10 cellular contexts compared by ENCODE assay signal in genomic region chr16:16120382-16121184, GRCh38.
A peak's percentile ranks its signal among the peaks of the same experiment; 100 is the strongest.
DNase-seq lines count a peak whose midpoint lies in the region; ATAC-seq, FAIRE-seq and TF ChIP-seq lines count a peak whose summit lies in the region.
"Had no signal": no experiment of that assay in that cellular context is flagged by ENCODE, and none has a peak within 500 bp of the region (broad histone marks: within the 10 kb centered on the region; RNA-seq: fewer than 3 reads in every experiment).

No MANE protein-coding gene starts in this region.

- no peak for TF ChIP-seq EP300 in transverse colon (IDR thresholded peaks at IDR 0.05; ENCODE audit: low read depth)

- H3K27me3 ChIP-seq in transverse colon, result no peaks in the 10 kb centered on the region

- H3K4me3 Mint-ChIP-seq in activated T-helper 17 cell treated with anti-CD3 and anti-CD28 coated beads, Interleukin-2, amount 50 U/mL, for 72 hours, result no peak overlapping the region

- H3K9ac ChIP-seq in kidney (ENCODE audit: low read length in 2 of 2), result no peak overlapping the region

- H3K9me3 ChIP-seq in kidney (ENCODE audit: control insufficient read depth in 1 of 2, low read length in 2 of 2), result peaks cover 0 to 3% of the 10 kb centered on the region in 2 donors
- H3K9me3 ChIP-seq in transverse colon, result no peaks in the 10 kb centered on the region

- H3K27ac ChIP-seq in kidney (ENCODE audit: low read depth in 2 of 2, low read length in 2 of 2), result peak overlapping the region; percentile 59 to 85
- peak overlapping the region; percentile 19 to 63 (median 54) for H3K27ac ChIP-seq in transverse colon

- TF ChIP-seq POLR2A in transverse colon (IDR thresholded peaks at IDR 0.05), result no peak

- FAIRE-seq in kidney (lab: Jason Lieb, UNC), result no peak

- H3K27me3 Mint-ChIP-seq in activated T-helper 17 cell treated with anti-CD3 and anti-CD28 coated beads, Interleukin-2, amount 50 U/mL, for 72 hours, result no peaks in the 10 kb centered on the region

- DNase-seq in NCI-H82 (lab: John Stamatoyannopoulos, UW) (peak; percentile 31), NCI-H82 treated with DMSO at 0.1 percent for 48 hours (lab: John Stamatoyannopoulos, UW; ENCODE audit: unreplicated experiment) (no peak), kidney (peak; percentile 85), transverse colon (peak; percentile 48), Kasumi-1 (lab: John Stamatoyannopoulos, UW) (no peak), GM13976 (ENCODE audit: low spot score) (no peak)
- DNase-seq: cortex of kidney, T-helper 9 cell had no signal

- H3K9me3 Mint-ChIP-seq in activated T-helper 17 cell treated with anti-CD3 and anti-CD28 coated beads, Interleukin-2, amount 50 U/mL, for 72 hours, result peaks cover 3% of the 10 kb centered on the region

- TF ChIP-seq CTCF in kidney (IDR thresholded peaks at IDR 0.05; ENCODE audit: borderline replicate concordance, extremely low read depth, insufficient read depth), result no peak
- TF ChIP-seq CTCF in transverse colon (IDR thresholded peaks at IDR 0.05), result no peak
- no peak for TF ChIP-seq CTCF in GM13976 (IDR thresholded peaks at IDR 0.05; ENCODE audit: borderline replicate concordance, control extremely low read depth, extremely low read depth, insufficient read depth, missing control alignments)

- H3K4me3 ChIP-seq in kidney (ENCODE audit: low read length in 2 of 2), result no peak overlapping the region
- no peak overlapping the region for H3K4me3 ChIP-seq in transverse colon

- WGBS in transverse colon (ENCODE audit: low coverage in 1 of 2), 2 donors, result 49 to 61% methylated on average over 2 to 17 of the region's 17 CpGs

- H3K36me3 Mint-ChIP-seq in activated T-helper 17 cell treated with anti-CD3 and anti-CD28 coated beads, Interleukin-2, amount 50 U/mL, for 72 hours (ENCODE audit: low read depth), result peaks cover 100% of the 10 kb centered on the region

- H3K4me1 ChIP-seq in kidney (ENCODE audit: control insufficient read depth in 1 of 2, insufficient read depth in 1 of 2, low read depth in 1 of 2, low read length in 2 of 2) (no peaks in the 10 kb centered on the region), transverse colon (peaks cover 0 to 10% (median 2%) of the 10 kb centered on the region in 4 donors)

- no peak for ATAC-seq in activated T-helper 17 cell treated with anti-CD3 and anti-CD28 coated beads, Interleukin-2, amount 50 U/mL, for 72 hours (replicated peaks)
- ATAC-seq in GM18909 (IDR thresholded peaks at IDR 0.05; ENCODE audit: poor library complexity, unreplicated experiment), result no peak

- peak overlapping the region; percentile 79 for H3K27ac Mint-ChIP-seq in activated T-helper 17 cell treated with anti-CD3 and anti-CD28 coated beads, Interleukin-2, amount 50 U/mL, for 72 hours

- H3K4me1 Mint-ChIP-seq in activated T-helper 17 cell treated with anti-CD3 and anti-CD28 coated beads, Interleukin-2, amount 50 U/mL, for 72 hours, result peaks cover 11% of the 10 kb centered on the region

- peaks cover 5 to 23% of the 10 kb centered on the region in 2 donors for H3K36me3 ChIP-seq in kidney (ENCODE audit: control insufficient read depth in 1 of 2, insufficient read depth in 2 of 2, low read length in 2 of 2)
- H3K36me3 ChIP-seq in transverse colon, result peaks cover 0 to 21% (median 6%) of the 10 kb centered on the region in 4 donors

- intact Hi-C loops in kidney (cut with DNase I) (loop anchor here (10.0 kb wide), 1 partner anchor 356 kb away; no protein-coding TSS in a partner anchor), transverse colon (cut with DNase I; ENCODE audit: low total_unique reads) (loop anchor here (10.0 kb wide), 2 partner anchors 266 to 346 kb away; partner anchors contain the start of gene MYH11)

- in situ Hi-C loops in transverse colon (cut with MboI; ENCODE audit: low pct_ligation_motif_present in 1 of 4, low pct_unique_long_range_greater_than_20kb in 1 of 4, low sequenced_read_pairs in 3 of 4), result loop anchor here in 3 of 4 donors (10.0 to 25.0 kb wide), 2 partner anchors 246 to 258 kb away; partner anchors contain the start of gene MYH11 (in 1 of the 3)
- in situ Hi-C loops in GM13976 (cut with MboI; ENCODE audit: low sequenced_read_pairs, unreplicated experiment), result no loop called here

Comparison
In these comparisons a context has a peak if more than half of its experiments do, and no peak if none do; other contexts are left out.
1. DNase-seq: peak in NCI-H82 (single experiment), kidney (single experiment) and transverse colon (single experiment); none in NCI-H82 treated with DMSO at 0.1 percent for 48 hours (single experiment), Kasumi-1 (0 of 2) and GM13976 (single experiment).